9 cellular contexts compared by ENCODE assay signal in the genomic region with DNA sequence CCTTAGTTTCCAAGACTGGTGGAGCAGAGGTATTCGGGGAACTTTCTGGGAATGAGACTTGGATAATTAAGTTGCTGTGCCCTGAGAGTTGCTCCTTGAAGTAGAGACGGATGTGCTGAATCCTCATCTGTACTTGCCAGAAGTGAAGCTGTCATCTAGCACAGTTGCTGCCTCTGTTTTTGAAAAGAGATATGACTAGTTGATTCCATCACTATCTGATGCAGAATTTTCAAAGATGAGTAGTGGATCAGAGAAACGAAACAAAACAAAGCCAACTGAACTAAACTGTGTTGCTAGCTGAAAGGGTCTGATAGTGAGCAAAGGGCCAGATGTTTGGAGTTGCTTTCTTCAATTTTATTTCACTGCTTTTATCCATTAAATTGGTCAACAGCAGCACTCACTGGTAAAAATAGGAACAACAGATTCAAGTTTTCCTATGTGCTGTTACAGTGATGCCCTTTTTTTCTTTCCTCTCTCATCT. TPM values are rescaled to one million over a fixed set of nuclear protein-coding genes. Genes with fewer than 3 reads are reported as not detected.
DNase-seq lines count a peak whose midpoint lies in the region; ATAC-seq and TF ChIP-seq lines count a peak whose summit lies in the region.
"Had no signal": no experiment of that assay in that cellular context is flagged by ENCODE, and none has a peak within 500 bp of the region (broad histone marks: within the 10 kb centered on the region; RNA-seq: fewer than 3 reads in every experiment).

No MANE protein-coding gene starts in this region.

- in situ Hi-C loops in astrocyte of the spinal cord (cut with HindIII; ENCODE audit: low sequenced_read_pairs) = no loop called here

- CTCF ChIA-PET in activated CD4-positive, alpha-beta T cell treated with anti-CD3 and anti-CD28 coated beads for 36 hours (lab: Charles Lee) = interaction anchor here (0.6 kb wide), 1 partner anchor 20 kb away, joined by 3 read pairs; no protein-coding TSS in a partner anchor
- CTCF ChIA-PET in activated CD8-positive, alpha-beta T cell treated with anti-CD3 and anti-CD28 coated beads for 36 hours (lab: Charles Lee) = no interaction called here
- CTCF ChIA-PET in A673 (lab: Charles Lee) = interaction anchor here (1.2 kb wide), 1 partner anchor 101 kb away, joined by 3 read pairs; no protein-coding TSS in a partner anchor

- H3K27me3 Mint-ChIP-seq in activated CD4-positive, alpha-beta T cell treated with anti-CD3 and anti-CD28 coated beads for 36 hours = no peaks in the 10 kb centered on the region
- no peaks in the 10 kb centered on the region for H3K27me3 Mint-ChIP-seq in activated CD8-positive, alpha-beta T cell treated with anti-CD3 and anti-CD28 coated beads for 36 hours

- H3K4me3 ChIP-seq in astrocyte of the spinal cord (ENCODE audit: low read depth, low read length) = no peak overlapping the region
- H3K4me3 ChIP-seq in vagina = no peak overlapping the region
- H3K4me3 ChIP-seq in A673 (ENCODE audit: low read depth, low read length, poor library complexity, severe bottlenecking) = no peak overlapping the region

- no TSS peak for BruUV-seq in A673 (replicated peaks; lab: Mats Ljungman, UMichigan)

- H3K36me3 ChIP-seq in vagina (no peaks in the 10 kb centered on the region), A673 (ENCODE audit: insufficient read depth, low read length, poor library complexity, severe bottlenecking) (no peaks in the 10 kb centered on the region)

- H3K27ac ChIP-seq in vagina (peak overlapping the region; percentile 44), A673 (ENCODE audit: low read depth, low read length, poor library complexity, severe bottlenecking) (no peak overlapping the region)

- no peak for DNase-seq in activated CD4-positive, alpha-beta T cell treated with anti-CD3 and anti-CD28 coated beads for 36 hours
- DNase-seq in activated CD4-positive, alpha-beta T cell treated with anti-CD3 and anti-CD28 coated beads, Interleukin-2, amount 50 U/mL, for 48 hours = no peak
- DNase-seq in astrocyte of the spinal cord (ENCODE audit: low read depth, low spot score) = peak; percentile 53
- DNase-seq in kidney tubule cell (ENCODE audit: low spot score) = peak; percentile 46
- DNase-seq in vagina (ENCODE audit: extremely low spot score in 2 of 2) = no peak
- DNase-seq in activated CD8-positive, alpha-beta T cell treated with anti-CD3 and anti-CD28 coated beads for 36 hours = no peak
- DNase-seq in A673 (ENCODE audit: low spot score) = no peak
- DNase-seq: DND-41 had no signal

- intact Hi-C loops in activated CD4-positive, alpha-beta T cell treated with anti-CD3 and anti-CD28 coated beads for 36 hours (cut with DNase I, micrococcal nuclease) = no loop called here
- intact Hi-C loops in vagina (cut with DNase I) (loop anchor here (10.0 kb wide), 1 partner anchor 97 kb away; no protein-coding TSS in a partner anchor), A673 (cut with micrococcal nuclease; ENCODE audit: unreplicated experiment) (loop anchor here (2.0 kb wide), 1 partner anchor 101 kb away; no protein-coding TSS in a partner anchor)
- intact Hi-C loops in activated CD8-positive, alpha-beta T cell treated with anti-CD3 and anti-CD28 coated beads for 36 hours (cut with micrococcal nuclease) = no loop called here

- POLR2A ChIA-PET in activated CD4-positive, alpha-beta T cell treated with anti-CD3 and anti-CD28 coated beads for 36 hours (lab: Charles Lee) = no interaction called here
- POLR2A ChIA-PET in activated CD8-positive, alpha-beta T cell treated with anti-CD3 and anti-CD28 coated beads for 36 hours (lab: Charles Lee) = no interaction called here
- POLR2A ChIA-PET in A673 (lab: Charles Lee; ENCODE audit: low non-redundant PET) = no interaction called here

- H3K9me3 ChIP-seq in vagina = no peaks in the 10 kb centered on the region
- no peaks in the 10 kb centered on the region for H3K9me3 ChIP-seq in A673 (ENCODE audit: low read depth, low read length, poor library complexity, severe bottlenecking)

- H3K4me1 ChIP-seq in vagina = peaks cover 38% of the 10 kb centered on the region
- H3K4me1 ChIP-seq in A673 (ENCODE audit: insufficient read depth, low read length, poor library complexity, severe bottlenecking) = no peaks in the 10 kb centered on the region

- no peak overlapping the region for H3K27ac Mint-ChIP-seq in activated CD4-positive, alpha-beta T cell treated with anti-CD3 and anti-CD28 coated beads for 36 hours
- H3K27ac Mint-ChIP-seq in activated CD8-positive, alpha-beta T cell treated with anti-CD3 and anti-CD28 coated beads for 36 hours = no peak overlapping the region

- H3K4me1 Mint-ChIP-seq in activated CD4-positive, alpha-beta T cell treated with anti-CD3 and anti-CD28 coated beads for 36 hours = peaks cover 3% of the 10 kb centered on the region
- no peaks in the 10 kb centered on the region for H3K4me1 Mint-ChIP-seq in activated CD8-positive, alpha-beta T cell treated with anti-CD3 and anti-CD28 coated beads for 36 hours (ENCODE audit: low read depth)

- H3K36me3 Mint-ChIP-seq in activated CD4-positive, alpha-beta T cell treated with anti-CD3 and anti-CD28 coated beads for 36 hours (ENCODE audit: low read depth) = no peaks in the 10 kb centered on the region
- H3K36me3 Mint-ChIP-seq in activated CD8-positive, alpha-beta T cell treated with anti-CD3 and anti-CD28 coated beads for 36 hours (ENCODE audit: low read depth) = no peaks in the 10 kb centered on the region

- peak; percentile 47 for ATAC-seq in activated CD4-positive, alpha-beta T cell treated with anti-CD3 and anti-CD28 coated beads for 36 hours
- no peak for ATAC-seq in HG03520 (IDR thresholded peaks at IDR 0.05; ENCODE audit: unreplicated experiment)
- no peak for ATAC-seq in activated CD8-positive, alpha-beta T cell treated with anti-CD3 and anti-CD28 coated beads for 36 hours

- H3K9me3 Mint-ChIP-seq in activated CD4-positive, alpha-beta T cell treated with anti-CD3 and anti-CD28 coated beads for 36 hours (ENCODE audit: low read depth) = no peaks in the 10 kb centered on the region
- peaks cover 2% of the 10 kb centered on the region for H3K9me3 Mint-ChIP-seq in activated CD8-positive, alpha-beta T cell treated with anti-CD3 and anti-CD28 coated beads for 36 hours

- no peak for TF ChIP-seq POLR2A in vagina (IDR thresholded peaks at IDR 0.05)

- TF ChIP-seq CTCF in astrocyte of the spinal cord (IDR thresholded peaks at IDR 0.05; ENCODE audit: low read depth, low read length) (peak; percentile 51), vagina (IDR thresholded peaks at IDR 0.05) (peak in 2 of 3 experiments; percentile 17 to 49), A673 (conservative IDR thresholded peaks at IDR 0.05; ENCODE audit: low read depth, low read length) (no peak)
- no peak for TF ChIP-seq CTCF in activated CD8-positive, alpha-beta T cell treated with anti-CD3 and anti-CD28 coated beads for 36 hours (IDR thresholded peaks at IDR 0.05)

- H3K4me3 Mint-ChIP-seq in activated CD4-positive, alpha-beta T cell treated with anti-CD3 and anti-CD28 coated beads for 36 hours = no peak overlapping the region
- no peak overlapping the region for H3K4me3 Mint-ChIP-seq in activated CD8-positive, alpha-beta T cell treated with anti-CD3 and anti-CD28 coated beads for 36 hours

- H3K27me3 ChIP-seq in vagina (no peaks in the 10 kb centered on the region), A673 (replicated peaks; ENCODE audit: insufficient read depth, low read depth, low read length, poor library complexity) (no peaks in the 10 kb centered on the region)

RNA-seq across cellular contexts. Expression of a gene that starts 52.7 kb away (rescaled TPM):
- total RNA-seq in activated CD4-positive, alpha-beta T cell treated with anti-CD3 and anti-CD28 coated beads for 36 hours = under 1 TPM in 1 of 2 experiments, not detected in 1; 0.63 TPM
- total RNA-seq in vagina = 57.7 TPM
- total RNA-seq in activated CD8-positive, alpha-beta T cell treated with anti-CD3 and anti-CD28 coated beads for 36 hours = not detected
- 0.44 and 0.52 TPM in 2 replicates for total RNA-seq in A673 (2021)

Comparison
In these comparisons a context has a peak if more than half of its experiments do, and no peak if none do; other contexts are left out.
1. DNase-seq: peak in astrocyte of the spinal cord (single experiment) and kidney tubule cell (single experiment); none in activated CD4-positive, alpha-beta T cell treated with anti-CD3 and anti-CD28 coated beads for 36 hours (single experiment), activated CD4-positive, alpha-beta T cell treated with anti-CD3 and anti-CD28 coated beads, Interleukin-2, amount 50 U/mL, for 48 hours (0 of 2), vagina (0 of 2), activated CD8-positive, alpha-beta T cell treated with anti-CD3 and anti-CD28 coated beads for 36 hours (single experiment) and A673 (single experiment).
2. CTCF ChIP-seq: peak in astrocyte of the spinal cord (single experiment) and vagina (2 of 3); none in activated CD8-positive, alpha-beta T cell treated with anti-CD3 and anti-CD28 coated beads for 36 hours (single experiment) and A673 (single experiment).
3. RNA of a gene that starts 52.7 kb away (total RNA-seq): 57.7 TPM in vagina (single experiment); 0.63 TPM in activated CD4-positive, alpha-beta T cell treated with anti-CD3 and anti-CD28 coated beads for 36 hours, 0.44 to 0.52 TPM in A673 and not detected in activated CD8-positive, alpha-beta T cell treated with anti-CD3 and anti-CD28 coated beads for 36 hours; every median in the first group is over 10 times any median in the second.
4. intact Hi-C loops: an anchor here in vagina (10.0 kb wide) and A673 (2.0 kb wide); none called in activated CD4-positive, alpha-beta T cell treated with anti-CD3 and anti-CD28 coated beads for 36 hours and activated CD8-positive, alpha-beta T cell treated with anti-CD3 and anti-CD28 coated beads for 36 hours.